Comparison of ENCODE assay signal across 24 cellular contexts in genomic region chr2:238854246-238854645, GRCh38. TPM values are rescaled to one million over a fixed set of nuclear protein-coding genes. Genes with fewer than 3 reads are reported as not detected.
DNase-seq lines count a peak whose midpoint lies in the region; ATAC-seq and TF ChIP-seq lines count a peak whose summit lies in the region.
"Had no signal": no experiment of that assay in that cellular context is flagged by ENCODE, and none has a peak within 500 bp of the region (broad histone marks: within the 10 kb centered on the region; RNA-seq: fewer than 3 reads in every experiment).

No MANE protein-coding gene starts in this region.

- H3K27me3 ChIP-seq in H7 (ENCODE audit: control insufficient read depth, insufficient read depth, low read length) (peaks cover 18% of the 10 kb centered on the region), endodermal cell (ENCODE audit: control insufficient read depth, insufficient read depth, low read length, poor library complexity, severe bottlenecking) (peaks cover 46% of the 10 kb centered on the region), muscle layer of colon (ENCODE audit: control insufficient read depth in 1 of 2, insufficient read depth in 2 of 2, low read length in 2 of 2) (peaks cover 0 to 3% of the 10 kb centered on the region in 2 donors)
- H3K27me3 ChIP-seq: brain microvascular endothelial cell had no signal

- no peaks in the 10 kb centered on the region for H3K4me1 Mint-ChIP-seq in endodermal cell
- H3K4me1 Mint-ChIP-seq: B cell; naive thymus-derived CD8-positive, alpha-beta T cell had no signal

- H3K36me3 Mint-ChIP-seq in endodermal cell (ENCODE audit: low read depth) = no peaks in the 10 kb centered on the region
- H3K36me3 Mint-ChIP-seq: naive thymus-derived CD8-positive, alpha-beta T cell; WTC11 had no signal

- no peak overlapping the region for H3K27ac ChIP-seq in endodermal cell (ENCODE audit: low read depth, low read length)
- peak overlapping the region; percentile 12 for H3K27ac ChIP-seq in muscle layer of colon (ENCODE audit: low read depth, low read length)
- H3K27ac ChIP-seq: brain microvascular endothelial cell, KMS-11 had no signal

- peaks cover 33% of the 10 kb centered on the region for H3K27me3 Mint-ChIP-seq in endodermal cell (ENCODE audit: insufficient read depth)

- TF ChIP-seq CTCF in endodermal cell (conservative IDR thresholded peaks at IDR 0.05) = no peak

- H3K9ac ChIP-seq in endodermal cell (ENCODE audit: extremely low read depth, low read length, poor library complexity, severe bottlenecking) (no peak overlapping the region), muscle layer of colon (ENCODE audit: low read length) (no peak overlapping the region)
- H3K9ac ChIP-seq: KMS-11 had no signal

- DNase-seq in H7 (peak; percentile 10), endodermal cell (peak; percentile 31), NCI-H1694 (lab: John Stamatoyannopoulos, UW) (no peak), OCI-M2 (lab: John Stamatoyannopoulos, UW; ENCODE audit: unreplicated experiment) (no peak), GOT3 (lab: John Stamatoyannopoulos, UW) (no peak)
- DNase-seq: activated CD4-positive, alpha-beta T cell treated with anti-CD3 and anti-CD28 coated beads, Interleukin-2, amount 50 U/mL, for 4 hours; activated effector memory CD4-positive, alpha-beta T cell treated with Interleukin-2 at 50 U/mL for 16 hours; brain microvascular endothelial cell; COR-L47; DND-41; effector memory CD4-positive, alpha-beta T cell; HCEC 1CT; MV-4-11; naive thymus-derived CD8-positive, alpha-beta T cell; NCI-H187 treated with DMSO at 0.1 percent for 48 hours; NCI-H2227 treated with DMSO at 0.1 percent for 48 hours; NCI-H748 treated with DMSO at 0.1 percent for 48 hours; T1000 had no signal

- H3K36me3 ChIP-seq in H7 (replicated peaks; ENCODE audit: control insufficient read depth, insufficient read depth, low read length) (no peaks in the 10 kb centered on the region), endodermal cell (ENCODE audit: control insufficient read depth, insufficient read depth, low read length) (no peaks in the 10 kb centered on the region), muscle layer of colon (ENCODE audit: insufficient read depth, low read length) (no peaks in the 10 kb centered on the region)
- H3K36me3 ChIP-seq: brain microvascular endothelial cell had no signal

- no peaks in the 10 kb centered on the region for H3K4me1 ChIP-seq in endodermal cell (ENCODE audit: control insufficient read depth, insufficient read depth, low read length)
- H3K4me1 ChIP-seq in muscle layer of colon (ENCODE audit: insufficient read depth, low read length) = no peaks in the 10 kb centered on the region

- no peaks in the 10 kb centered on the region for H3K9me3 Mint-ChIP-seq in endodermal cell
- H3K9me3 Mint-ChIP-seq: naive thymus-derived CD8-positive, alpha-beta T cell; WTC11 had no signal

- H3K4me3 Mint-ChIP-seq in endodermal cell = no peak overlapping the region
- H3K4me3 Mint-ChIP-seq: B cell; naive thymus-derived CD8-positive, alpha-beta T cell; WTC11 had no signal

- H3K9me3 ChIP-seq in endodermal cell (ENCODE audit: control insufficient read depth, low read length) (no peaks in the 10 kb centered on the region), muscle layer of colon (ENCODE audit: low read length) (no peaks in the 10 kb centered on the region)

- H3K4me3 ChIP-seq in H7 (ENCODE audit: insufficient read depth, low read depth, low read length) = no peak overlapping the region
- H3K4me3 ChIP-seq in endodermal cell (ENCODE audit: low read length) = no peak overlapping the region
- H3K4me3 ChIP-seq in muscle layer of colon (ENCODE audit: low read depth in 1 of 2, low read length in 2 of 2) = peak overlapping the region in 1 of 2 donors; percentile 18

- no peak for ATAC-seq in GM18858 (IDR thresholded peaks at IDR 0.05; ENCODE audit: unreplicated experiment)
- ATAC-seq: esophagus mucosa; naive thymus-derived CD8-positive, alpha-beta T cell had no signal

- no peak overlapping the region for H3K27ac Mint-ChIP-seq in endodermal cell
- H3K27ac Mint-ChIP-seq: B cell; naive thymus-derived CD8-positive, alpha-beta T cell had no signal

- WGBS in endodermal cell (ENCODE audit: insufficient coverage in 1 of 2, insufficient read length in 1 of 2), 2 experiments = 78 to 83% methylated on average over 5 to 8 of the region's 8 CpGs

RNA-seq across cellular contexts. Expression of gene TWIST2, which starts 6.4 kb away (rescaled TPM):
- 7.1 and 8.1 TPM in 2 replicates for total RNA-seq in H7 (2014; rRNA removed; shearing (Covaris generic))
- 1 to 10 TPM in 1 of 2 donors, not detected in 1; 1.9 TPM for total RNA-seq in endodermal cell
- 1.3 TPM for polyA plus RNA-seq in endodermal cell (2013, experiment 1 of 2)
- polyA plus RNA-seq in endodermal cell (2013, experiment 2 of 2) = 0.83 TPM
- total RNA-seq: B cell; naive thymus-derived CD8-positive, alpha-beta T cell had no signal
- polyA plus RNA-seq: naive thymus-derived CD8-positive, alpha-beta T cell had no signal

Comparison
In these comparisons a context has a peak if more than half of its experiments do, and no peak if none do; other contexts are left out.
1. DNase-seq: peak in H7 (single experiment) and endodermal cell (single experiment); none in NCI-H1694 (single experiment), OCI-M2 (single experiment) and GOT3 (single experiment).